8 cellular contexts compared by ENCODE assay signal in the genomic region with DNA sequence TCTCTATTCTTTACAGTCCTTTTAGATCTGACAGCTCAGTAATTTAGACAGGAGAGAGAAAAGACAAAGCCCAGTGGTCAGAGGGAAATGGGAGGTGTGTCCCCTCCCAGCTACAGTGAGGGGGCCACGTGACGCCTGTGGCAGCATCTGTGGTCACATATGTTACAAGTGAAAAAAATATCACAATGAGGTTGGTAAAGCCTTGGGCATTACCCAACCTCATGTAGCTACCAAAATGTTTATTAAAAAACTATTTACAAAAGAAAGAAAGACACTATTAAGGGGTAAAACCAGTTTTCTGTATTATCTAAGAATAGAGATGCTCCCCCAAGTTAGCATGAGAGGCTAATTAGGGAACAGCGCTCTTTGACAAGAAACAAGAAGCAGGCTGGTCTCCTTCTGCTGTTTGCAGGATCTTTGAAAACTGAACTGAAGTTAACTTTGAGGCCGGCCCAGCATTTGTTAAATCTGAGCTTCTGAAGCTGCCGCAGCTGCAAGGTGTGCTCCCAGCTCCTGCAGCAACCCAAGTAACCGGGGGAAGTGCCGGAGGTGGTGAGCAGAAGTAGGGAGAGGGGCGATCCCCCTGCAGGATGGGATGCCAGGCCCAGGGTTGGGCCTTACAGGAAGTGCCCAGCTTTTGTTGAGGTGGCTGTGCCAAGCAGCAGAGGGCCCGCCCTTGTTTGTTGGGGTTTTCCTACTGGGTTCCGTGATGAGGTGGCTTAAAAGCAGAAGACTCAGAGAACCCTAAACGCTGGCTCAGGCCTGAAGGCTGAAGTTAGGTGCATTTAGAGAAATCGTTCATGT. TPM values are rescaled to one million over a fixed set of nuclear protein-coding genes. Genes with fewer than 3 reads are reported as not detected.
A peak's percentile ranks its signal among the peaks of the same experiment; 100 is the strongest.
DNase-seq lines count a peak whose midpoint lies in the region; ATAC-seq and TF ChIP-seq lines count a peak whose summit lies in the region.

No MANE protein-coding gene starts in this region.

- peak overlapping the region in 1 of 10 donors; percentile 28 for H3K4me3 ChIP-seq in heart right ventricle
- H3K4me3 ChIP-seq in foreskin fibroblast (ENCODE audit: low read depth in 1 of 2, low read length in 2 of 2) = no peak overlapping the region

- DNase-seq in GM10248 (ENCODE audit: extremely low spot score) (peak; percentile 52), M059J (ENCODE audit: low read depth) (peak; percentile 8), heart right ventricle (peak in 1 of 2 donors; percentile 32), foreskin fibroblast (no peak), SIG-M5 treated with dmso at 0.1 percent for 504 hours (lab: John Stamatoyannopoulos, UW; ENCODE audit: unreplicated experiment) (no peak)
- DNase-seq in activated CD8-positive, alpha-beta memory T cell treated with anti-CD3 and anti-CD28 coated beads, Interleukin-2, amount 10 ng/mL, durations not matched to agents 7 days and 5 days = peak; percentile 89
- DNase-seq in stimulated activated CD4-positive, alpha-beta T cell treated with anti-CD3 and anti-CD28 coated beads, TNF-alpha, amount 100 ng/mL, for 24 hours (ENCODE audit: low read depth in 3 of 3) = peak; percentile 43 to 58 (median 49)

- TF ChIP-seq CTCF in GM10248 (IDR thresholded peaks at IDR 0.05; ENCODE audit: control extremely low read depth, extremely low read depth, low read depth, missing control alignments) = no peak
- no peak for TF ChIP-seq CTCF in heart right ventricle (IDR thresholded peaks at IDR 0.05)
- TF ChIP-seq CTCF in foreskin fibroblast (IDR thresholded peaks at IDR 0.05; ENCODE audit: low read depth, low read length) = no peak

- no peaks in the 10 kb centered on the region for H3K27me3 ChIP-seq in heart right ventricle

- H3K36me3 Mint-ChIP-seq in activated CD8-positive, alpha-beta memory T cell treated with anti-CD3 and anti-CD28 coated beads, Interleukin-2, amount 10 ng/mL, durations not matched to agents 7 days and 5 days = no peaks in the 10 kb centered on the region

- H3K9me3 ChIP-seq in heart right ventricle = no peaks in the 10 kb centered on the region

- no peaks in the 10 kb centered on the region for H3K9me3 Mint-ChIP-seq in activated CD8-positive, alpha-beta memory T cell treated with anti-CD3 and anti-CD28 coated beads, Interleukin-2, amount 10 ng/mL, durations not matched to agents 7 days and 5 days (ENCODE audit: low read depth)

- WGBS in heart right ventricle, 2 donors = 80 to 89% methylated on average over 12 of the region's 12 CpGs

- ATAC-seq in GM21529 (IDR thresholded peaks at IDR 0.05; ENCODE audit: unreplicated experiment) = peak; percentile 79
- ATAC-seq in activated CD8-positive, alpha-beta memory T cell treated with anti-CD3 and anti-CD28 coated beads, Interleukin-2, amount 10 ng/mL, durations not matched to agents 7 days and 5 days = peak; percentile 89
- ATAC-seq in heart right ventricle = peak in 7 of 8 donors; percentile 33 to 66 (median 53)

- CTCF ChIA-PET in GM10248 (lab: Yijun Ruan, JAX) = interaction anchor here (0.7 to 3.8 kb wide), 10 partner anchors 8 to 390 kb away, joined by 3 to 14 read pairs (median 3); a partner anchor contains a TSS
- CTCF ChIA-PET in activated CD8-positive, alpha-beta memory T cell treated with anti-CD3 and anti-CD28 coated beads, Interleukin-2, amount 10 ng/mL, durations not matched to agents 7 days and 5 days (lab: Charles Lee) = interaction anchor here (0.5 to 3.5 kb wide), 13 partner anchors 8 to 320 kb away, joined by 3 to 15 read pairs (median 3); a partner anchor contains a TSS

- peaks cover 63% of the 10 kb centered on the region for H3K4me1 Mint-ChIP-seq in activated CD8-positive, alpha-beta memory T cell treated with anti-CD3 and anti-CD28 coated beads, Interleukin-2, amount 10 ng/mL, durations not matched to agents 7 days and 5 days

- H3K36me3 ChIP-seq in heart right ventricle = no peaks in the 10 kb centered on the region

- POLR2A ChIA-PET in GM10248 (lab: Yijun Ruan, JAX) = no interaction called here

- intact Hi-C loops in heart right ventricle (cut with DNase I) = loop anchor here in 1 of 10 donors (5.0 kb wide), 1 partner anchor 40 kb away; a partner anchor contains a TSS

- peak overlapping the region; percentile 64 for H3K4me3 Mint-ChIP-seq in activated CD8-positive, alpha-beta memory T cell treated with anti-CD3 and anti-CD28 coated beads, Interleukin-2, amount 10 ng/mL, durations not matched to agents 7 days and 5 days

- peak overlapping the region; percentile 95 for H3K27ac Mint-ChIP-seq in activated CD8-positive, alpha-beta memory T cell treated with anti-CD3 and anti-CD28 coated beads, Interleukin-2, amount 10 ng/mL, durations not matched to agents 7 days and 5 days

- H3K27ac ChIP-seq in heart right ventricle = peak overlapping the region in 5 of 10 donors; percentile 11 to 86 (median 30)

- H3K4me1 ChIP-seq in heart right ventricle = peaks cover 0 to 73% (median 18%) of the 10 kb centered on the region in 9 donors

- H3K27me3 Mint-ChIP-seq in activated CD8-positive, alpha-beta memory T cell treated with anti-CD3 and anti-CD28 coated beads, Interleukin-2, amount 10 ng/mL, durations not matched to agents 7 days and 5 days = no peaks in the 10 kb centered on the region

RNA-seq across cellular contexts. Expression of a gene that starts 42.6 kb away (rescaled TPM):
- 0.71 TPM in 2 replicates for total RNA-seq in M059J (2014; rRNA removed; shearing (Covaris generic))
- total RNA-seq in activated CD8-positive, alpha-beta memory T cell treated with anti-CD3 and anti-CD28 coated beads, Interleukin-2, amount 10 ng/mL, durations not matched to agents 7 days and 5 days = 10 to 100 TPM; 24.4 to 36.8 TPM
- 10 to 100 TPM; 35.5 to 79.8 (median 57.0) TPM for total RNA-seq in heart right ventricle
- 10 to 100 TPM in 1 of 2 donors, 1 to 10 TPM in 1; 8.7 to 12.8 TPM for polyA plus RNA-seq in heart right ventricle

Comparison
In these comparisons a context has a peak if more than half of its experiments do, and no peak if none do; other contexts are left out.
1. DNase-seq: peak in GM10248 (single experiment), M059J (single experiment), activated CD8-positive, alpha-beta memory T cell treated with anti-CD3 and anti-CD28 coated beads, Interleukin-2, amount 10 ng/mL, durations not matched to agents 7 days and 5 days (single experiment) and stimulated activated CD4-positive, alpha-beta T cell treated with anti-CD3 and anti-CD28 coated beads, TNF-alpha, amount 100 ng/mL, for 24 hours (3 of 3); none in foreskin fibroblast (0 of 2) and SIG-M5 treated with dmso at 0.1 percent for 504 hours (single experiment).
2. RNA of a gene that starts 42.6 kb away (total RNA-seq): 35.5 to 79.8 TPM in heart right ventricle and 24.4 to 36.8 TPM in activated CD8-positive, alpha-beta memory T cell treated with anti-CD3 and anti-CD28 coated beads, Interleukin-2, amount 10 ng/mL, durations not matched to agents 7 days and 5 days; 0.71 TPM in M059J; every median in the first group is over 10 times any median in the second.
3. Peak in every context shown above with its lines, with median percentiles within 50 percentile points of each other: ATAC-seq.